In genomic region chr3:85821130-85821756, GRCh38 we compare ENCODE assay signal across 8 cellular contexts.
A peak's percentile ranks its signal among the peaks of the same experiment; 100 is the strongest.
DNase-seq lines count a peak whose midpoint lies in the region; ATAC-seq, FAIRE-seq and TF ChIP-seq lines count a peak whose summit lies in the region.

No MANE protein-coding gene starts in this region.

- no peak for FAIRE-seq in astrocyte (lab: Jason Lieb, UNC)

- peak; percentile 53 for TF ChIP-seq CTCF in astrocyte (IDR thresholded peaks at IDR 0.05; ENCODE audit: insufficient read depth, low read depth, low read length)
- TF ChIP-seq CTCF in heart left ventricle (IDR thresholded peaks at IDR 0.05) = peak in 6 of 12 donors; percentile 16 to 34 (median 24)

- H3K4me3 Mint-ChIP-seq in astrocyte (ENCODE audit: unreplicated experiment) = no peak overlapping the region

- H3K79me2 ChIP-seq in astrocyte (ENCODE audit: insufficient read depth, low read length) = no peaks in the 10 kb centered on the region

- H3K27me3 ChIP-seq in MG63 = no peaks in the 10 kb centered on the region
- H3K27me3 ChIP-seq in astrocyte (ENCODE audit: insufficient read depth, low read length) = no peaks in the 10 kb centered on the region
- no peaks in the 10 kb centered on the region for H3K27me3 ChIP-seq in heart left ventricle

- no peak overlapping the region for H2AFZ ChIP-seq in astrocyte (ENCODE audit: low read depth, low read length)

- H3K4me2 ChIP-seq in astrocyte (ENCODE audit: low read length) = no peak overlapping the region

- H3K4me1 ChIP-seq in astrocyte (ENCODE audit: insufficient read depth, low read length) = no peaks in the 10 kb centered on the region
- no peaks in the 10 kb centered on the region for H3K4me1 ChIP-seq in heart left ventricle

- H3K4me3 ChIP-seq in MG63 (no peak overlapping the region), astrocyte (ENCODE audit: insufficient read depth, low read depth, low read length) (no peak overlapping the region), heart left ventricle (no peak overlapping the region)

- no peaks in the 10 kb centered on the region for H3K36me3 Mint-ChIP-seq in astrocyte (ENCODE audit: low read depth, unreplicated experiment)

- WGBS in heart left ventricle, 4 donors = 29 to 45% (median 39%) methylated on average over 1 of the region's 1 CpG

- no peak overlapping the region for H3K27ac Mint-ChIP-seq in astrocyte (ENCODE audit: unreplicated experiment)

- ATAC-seq in GM21825 (IDR thresholded peaks at IDR 0.05; ENCODE audit: unreplicated experiment) = peak; percentile 67
- ATAC-seq in heart left ventricle = no peak

- peak; percentile 25 for DNase-seq in DMS53 treated with DMSO at 0.1 percent for 48 hours (lab: John Stamatoyannopoulos, UW; ENCODE audit: unreplicated experiment)
- DNase-seq in MG63 = peak; percentile 3
- DNase-seq in astrocyte (ENCODE audit: low read depth) = no peak
- peak; percentile 40 for DNase-seq in mucosa of gallbladder (ENCODE audit: low spot score)
- no peak for DNase-seq in heart left ventricle
- no peak for DNase-seq in NCI-H128 (lab: John Stamatoyannopoulos, UW; ENCODE audit: unreplicated experiment)
- no peak for DNase-seq in activated CD4-positive, alpha-beta T cell treated with anti-CD3 and anti-CD28 coated beads for 1 hour

- no peaks in the 10 kb centered on the region for H3K9me3 Mint-ChIP-seq in astrocyte (ENCODE audit: unreplicated experiment)

- H3K27me3 Mint-ChIP-seq in astrocyte (ENCODE audit: low read depth, unreplicated experiment) = no peaks in the 10 kb centered on the region

- no peaks in the 10 kb centered on the region for H3K9me3 ChIP-seq in MG63
- no peaks in the 10 kb centered on the region for H3K9me3 ChIP-seq in astrocyte (ENCODE audit: insufficient read depth, low read depth, low read length)
- no peaks in the 10 kb centered on the region for H3K9me3 ChIP-seq in heart left ventricle

- H3K9ac ChIP-seq in astrocyte (ENCODE audit: low read length) = no peak overlapping the region

- H3K27ac ChIP-seq in astrocyte (ENCODE audit: low read depth, low read length) (no peak overlapping the region), heart left ventricle (no peak overlapping the region)

- no peaks in the 10 kb centered on the region for H3K4me1 Mint-ChIP-seq in astrocyte (ENCODE audit: low read depth, unreplicated experiment)

- TF ChIP-seq POLR2A in heart left ventricle (IDR thresholded peaks at IDR 0.05) = no peak

- intact Hi-C loops in heart left ventricle (cut with DNase I) = no loop called here

- H4K20me1 ChIP-seq in astrocyte (ENCODE audit: insufficient read depth, low read length) = no peaks in the 10 kb centered on the region

- H3K36me3 ChIP-seq in MG63 (no peaks in the 10 kb centered on the region), astrocyte (ENCODE audit: insufficient read depth, low read length) (no peaks in the 10 kb centered on the region), heart left ventricle (no peaks in the 10 kb centered on the region)

Comparison
In these comparisons a context has a peak if more than half of its experiments do, and no peak if none do; other contexts are left out.
1. DNase-seq: peak in DMS53 treated with DMSO at 0.1 percent for 48 hours (single experiment), MG63 (single experiment) and mucosa of gallbladder (single experiment); none in astrocyte (single experiment), heart left ventricle (0 of 5), NCI-H128 (single experiment) and activated CD4-positive, alpha-beta T cell treated with anti-CD3 and anti-CD28 coated beads for 1 hour (single experiment).